17 cellular contexts compared by ENCODE assay signal in genomic region chr7:72494807-72495206, GRCh38.
"Had no signal": no experiment of that assay in that cellular context is flagged by ENCODE, and none has a peak within 500 bp of the region (broad histone marks: within the 10 kb centered on the region; RNA-seq: fewer than 3 reads in every experiment).

No MANE protein-coding gene starts in this region.

- DNase-seq: psoas muscle, sigmoid colon had no signal

- H3K9me3 ChIP-seq: neutrophil, thoracic aorta, thyroid gland had no signal

- H3K36me3 ChIP-seq: neutrophil, right lobe of liver, sigmoid colon, stomach, thoracic aorta, thyroid gland, tibial nerve, upper lobe of left lung, vagina had no signal

- H2AFZ ChIP-seq: parathyroid adenoma had no signal

- H3K27ac ChIP-seq: neutrophil, parathyroid adenoma, psoas muscle, right lobe of liver, sigmoid colon, stomach, thoracic aorta, thyroid gland, tibial nerve, upper lobe of left lung, vagina had no signal

- FAIRE-seq: small intestine, urothelium cell line had no signal

- H3K4me3 ChIP-seq: psoas muscle, right lobe of liver, sigmoid colon, stomach, thoracic aorta, thyroid gland, tibial nerve, upper lobe of left lung, vagina had no signal

- H3K27me3 ChIP-seq: neutrophil, right lobe of liver, sigmoid colon, stomach, thyroid gland, tibial nerve, upper lobe of left lung, vagina had no signal

- H3K4me1 ChIP-seq: parathyroid adenoma, psoas muscle, right lobe of liver, sigmoid colon, stomach, thyroid gland, tibial nerve, upper lobe of left lung, vagina had no signal

- H3K9ac ChIP-seq: parathyroid adenoma had no signal

- H3K79me2 ChIP-seq: parathyroid adenoma had no signal

- ATAC-seq: naive thymus-derived CD8-positive, alpha-beta T cell; natural killer cell treated with Interleukin-12 subunit alpha and Interleukin-12 subunit beta and Interleukin-15 and Interleukin-18, amount 100 ng/mL, for 72 hours; psoas muscle; right cardiac atrium; stimulated activated effector memory CD8-positive, alpha-beta T cell treated with anti-CD3 and anti-CD28 coated beads, Interleukin-12 subunit alpha, Interleukin-12 subunit beta, amount 100 ng/mL, for 72 hours had no signal
